31 cellular contexts compared by ENCODE assay signal in genomic region chr14:54123836-54124235, GRCh38.
"Had no signal": no experiment of that assay in that cellular context is flagged by ENCODE, and none has a peak within 500 bp of the region (broad histone marks: within the 10 kb centered on the region; RNA-seq: fewer than 3 reads in every experiment).

No MANE protein-coding gene starts in this region.

- H3K27ac Mint-ChIP-seq: activated B cell treated with CpG ODN at 0.5 μM for 24 hours; activated CD8-positive, alpha-beta T cell treated with anti-CD3 and anti-CD28 coated beads for 36 hours; activated naive CD4-positive, alpha-beta T cell treated with anti-CD3 and anti-CD28 coated beads for 36 hours; activated naive CD4-positive, alpha-beta T cell treated with anti-CD3 and anti-CD28 coated beads, Interleukin-2, amount 50 U/mL, for 24 hours; activated naive CD8-positive, alpha-beta T cell treated with anti-CD3 and anti-CD28 coated beads for 36 hours; activated naive CD8-positive, alpha-beta T cell treated with anti-CD3 and anti-CD28 coated beads, Interleukin-2, amount 50 U/mL, for 24 hours; activated T-helper 2 cell treated with anti-CD3 and anti-CD28 coated beads, Interferon-gamma antibody, Interleukin-2, Interleukin-4, amounts not matched to agents 10 μg/mL and 5 μg/mL and 100 μg/mL, durations not matched to agents 14 hours and 24 hours and 36 hours; T-helper 17 cell; T-helper 2 cell treated with Interferon-gamma antibody and Interleukin-4, amounts not matched to agents 5 μg/mL and 100 μg/mL, for 36 hours had no signal

- FAIRE-seq: frontal cortex had no signal

- H3K9me3 ChIP-seq: ascending aorta, breast epithelium, colonic mucosa had no signal

- H3K4me1 ChIP-seq: breast epithelium, colonic mucosa had no signal

- H3K4me3 Mint-ChIP-seq: activated B cell treated with CpG ODN at 0.5 μM for 24 hours; activated CD8-positive, alpha-beta T cell treated with anti-CD3 and anti-CD28 coated beads for 36 hours; activated naive CD4-positive, alpha-beta T cell treated with anti-CD3 and anti-CD28 coated beads for 36 hours; activated naive CD4-positive, alpha-beta T cell treated with anti-CD3 and anti-CD28 coated beads, Interleukin-2, amount 50 U/mL, for 24 hours; activated naive CD8-positive, alpha-beta T cell treated with anti-CD3 and anti-CD28 coated beads for 36 hours; activated naive CD8-positive, alpha-beta T cell treated with anti-CD3 and anti-CD28 coated beads, Interleukin-2, amount 50 U/mL, for 24 hours; activated T-cell treated with anti-CD3 and anti-CD28 coated beads, Interleukin-2, amount 50 U/mL, for 4 hours; T-helper 17 cell; T-helper 2 cell treated with Interferon-gamma antibody and Interleukin-4, amounts not matched to agents 5 μg/mL and 100 μg/mL, for 36 hours had no signal

- H3K27me3 ChIP-seq: ascending aorta, breast epithelium, cardiac muscle cell, colonic mucosa had no signal

- H3K27ac ChIP-seq: ascending aorta, breast epithelium, cardiac muscle cell, colonic mucosa, VCaP had no signal

- DNase-seq: activated B cell treated with CpG ODN at 0.5 μM for 24 hours; activated CD4-positive, alpha-beta T cell treated with anti-CD3 and anti-CD28 coated beads for 48 hours; activated CD4-positive, alpha-beta T cell treated with anti-CD3 and anti-CD28 coated beads, Interleukin-2, amount 50 U/mL, for 1 hour; activated CD4-positive, alpha-beta T cell treated with anti-CD3 and anti-CD28 coated beads, Interleukin-2, amount 50 U/mL, for 48 hours; activated CD8-positive, alpha-beta memory T cell treated with anti-CD3 and anti-CD28 coated beads for 24 hours; activated CD8-positive, alpha-beta T cell treated with anti-CD3 and anti-CD28 coated beads for 36 hours; activated effector memory CD4-positive, alpha-beta T cell treated with anti-CD3 and anti-CD28 coated beads, Interleukin-2, amount 50 U/mL, for 16 hours; activated naive CD4-positive, alpha-beta T cell treated with anti-CD3 and anti-CD28 coated beads for 36 hours; activated naive CD8-positive, alpha-beta T cell treated with anti-CD3 and anti-CD28 coated beads for 36 hours; activated naive CD8-positive, alpha-beta T cell treated with anti-CD3 and anti-CD28 coated beads, Interleukin-2, amount 50 U/mL, for 24 hours; activated T-cell treated with anti-CD3 and anti-CD28 coated beads, Interleukin-2, amount 50 U/mL, for 4 hours; central memory CD4-positive, alpha-beta T cell; cerebellar nuclear complex; colonic mucosa; effector CD8-positive, alpha-beta T cell; head of caudate nucleus; hippocampal formation; T-helper 1 cell; T-helper 17 cell; T1000 had no signal

- ATAC-seq: activated CD4-positive, CD25-positive, alpha-beta regulatory T cell treated with anti-CD3 and anti-CD28 coated beads, Interleukin-2, amount 50 U/mL, for 24 hours; activated CD8-positive, alpha-beta T cell treated with anti-CD3 and anti-CD28 coated beads for 36 hours; activated naive CD8-positive, alpha-beta T cell treated with anti-CD3 and anti-CD28 coated beads, Interleukin-2, amount 50 U/mL, for 24 hours; activated T-cell treated with anti-CD3 and anti-CD28 coated beads, Interleukin-2, amount 50 U/mL, for 4 hours; esophagus mucosa; T-helper 17 cell had no signal

- H3K4me3 ChIP-seq: ascending aorta, breast epithelium, cardiac muscle cell, colonic mucosa had no signal

- H3K9me3 Mint-ChIP-seq: activated CD8-positive, alpha-beta T cell treated with anti-CD3 and anti-CD28 coated beads for 36 hours; activated naive CD4-positive, alpha-beta T cell treated with anti-CD3 and anti-CD28 coated beads for 36 hours; activated naive CD4-positive, alpha-beta T cell treated with anti-CD3 and anti-CD28 coated beads, Interleukin-2, amount 50 U/mL, for 24 hours; activated naive CD8-positive, alpha-beta T cell treated with anti-CD3 and anti-CD28 coated beads for 36 hours; activated T-helper 2 cell treated with anti-CD3 and anti-CD28 coated beads, Interferon-gamma antibody, Interleukin-2, Interleukin-4, amounts not matched to agents 10 μg/mL and 5 μg/mL and 100 μg/mL, durations not matched to agents 14 hours and 24 hours and 36 hours; T-helper 2 cell treated with Interferon-gamma antibody and Interleukin-4, amounts not matched to agents 5 μg/mL and 100 μg/mL, for 36 hours had no signal

- H3K4me1 Mint-ChIP-seq: activated B cell treated with CpG ODN at 0.5 μM for 24 hours; activated naive CD4-positive, alpha-beta T cell treated with anti-CD3 and anti-CD28 coated beads, Interleukin-2, amount 50 U/mL, for 24 hours; activated naive CD8-positive, alpha-beta T cell treated with anti-CD3 and anti-CD28 coated beads for 36 hours; activated naive CD8-positive, alpha-beta T cell treated with anti-CD3 and anti-CD28 coated beads, Interleukin-2, amount 50 U/mL, for 24 hours; T-helper 17 cell had no signal

- H3K36me3 Mint-ChIP-seq: activated naive CD4-positive, alpha-beta T cell treated with anti-CD3 and anti-CD28 coated beads, Interleukin-2, amount 50 U/mL, for 24 hours; activated naive CD8-positive, alpha-beta T cell treated with anti-CD3 and anti-CD28 coated beads for 36 hours; brain had no signal

- H3K27me3 Mint-ChIP-seq: activated B cell treated with CpG ODN at 0.5 μM for 24 hours; activated CD8-positive, alpha-beta T cell treated with anti-CD3 and anti-CD28 coated beads for 36 hours; activated naive CD8-positive, alpha-beta T cell treated with anti-CD3 and anti-CD28 coated beads, Interleukin-2, amount 50 U/mL, for 24 hours; brain; T-helper 17 cell had no signal

- H3K36me3 ChIP-seq: ascending aorta, breast epithelium, cardiac muscle cell, colonic mucosa had no signal
